Comparison of ENCODE assay signal across 11 cellular contexts in the genomic region with DNA sequence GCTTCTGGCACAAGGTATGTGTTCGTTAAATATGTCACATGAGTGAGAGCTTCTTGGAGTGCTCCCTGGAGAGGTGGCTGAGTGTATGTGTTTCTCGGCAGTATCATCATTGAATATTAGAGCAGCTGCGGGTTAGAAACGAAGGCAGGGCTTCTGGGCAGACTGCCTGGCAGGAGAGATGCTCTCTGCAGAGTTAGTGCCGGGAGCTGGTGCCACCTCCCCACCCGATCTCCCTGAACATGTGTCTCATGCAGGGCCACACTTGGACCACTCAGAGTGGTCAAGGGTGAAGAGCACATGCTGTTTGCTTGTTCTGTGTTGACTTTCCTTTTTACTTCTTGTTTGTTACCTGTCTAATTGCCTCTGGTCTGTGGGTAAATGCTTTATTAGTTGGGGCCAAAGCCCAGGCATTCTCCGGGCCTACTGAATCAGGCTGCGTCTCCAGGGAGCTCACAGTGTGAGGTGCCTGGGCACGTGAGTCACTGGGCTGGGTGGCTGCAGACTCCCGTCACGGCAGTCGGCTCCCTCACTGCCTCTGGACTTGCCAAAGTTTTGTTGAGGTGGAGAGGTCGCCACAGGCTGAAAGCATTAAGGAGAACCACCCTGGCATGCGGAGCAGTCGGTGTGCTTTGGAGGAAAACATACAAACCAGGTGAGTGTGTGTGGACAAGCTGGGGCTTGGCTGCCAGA.
DNase-seq lines count a peak whose midpoint lies in the region; ATAC-seq, FAIRE-seq and TF ChIP-seq lines count a peak whose summit lies in the region.
"Had no signal": no experiment of that assay in that cellular context is flagged by ENCODE, and none has a peak within 500 bp of the region (broad histone marks: within the 10 kb centered on the region; RNA-seq: fewer than 3 reads in every experiment).

No MANE protein-coding gene starts in this region.

- no peak for TF ChIP-seq CTCF in GM12878 (IDR thresholded peaks at IDR 0.05 in 2 of 3, conservative IDR thresholded peaks at IDR 0.05 in 1 of 3; ENCODE audit: control insufficient read depth in 2 of 3, extremely low read depth in 1 of 3, insufficient read depth in 1 of 3, low read depth in 3 of 3, low read length in 3 of 3)

- H3K27me3 ChIP-seq in GM12878 (replicated peaks in 1 of 2; ENCODE audit: control insufficient read depth in 2 of 2, insufficient read depth in 2 of 2, low read length in 1 of 2): no peaks in the 10 kb centered on the region
- no peaks in the 10 kb centered on the region for H3K27me3 ChIP-seq in CD8-positive, alpha-beta memory T cell (ENCODE audit: insufficient read depth, low read length, poor library complexity, severe bottlenecking)

- CTCF ChIA-PET in GM12878 (lab: Yijun Ruan, JAX): interaction anchor here (1.1 to 2.6 kb wide), 3 partner anchors 9 to 29 kb away, joined by 4 to 9 read pairs (median 6); no protein-coding TSS in a partner anchor
- CTCF ChIA-PET in CD8-positive, alpha-beta memory T cell (lab: Charles Lee): no interaction called here
- CTCF ChIA-PET in activated CD8-positive, alpha-beta memory T cell treated with anti-CD3 and anti-CD28 coated beads, Interleukin-2, amount 10 ng/mL, durations not matched to agents 7 days and 5 days (lab: Charles Lee): no interaction called here

- H3K4me1 ChIP-seq in GM12878 (ENCODE audit: control insufficient read depth, insufficient read depth, low read length): no peaks in the 10 kb centered on the region
- no peaks in the 10 kb centered on the region for H3K4me1 ChIP-seq in CD8-positive, alpha-beta memory T cell (ENCODE audit: insufficient read depth, low read length)

- DNase-seq in Right ventricle myocardium inferior (ENCODE audit: missing footprints) (no peak), cardiac septum (ENCODE audit: low spot score) (no peak), GM12878 (ENCODE audit: low read depth, low spot score) (no peak), iris pigment epithelial cell (ENCODE audit: low read depth) (peak; percentile 6), COLO668 (lab: John Stamatoyannopoulos, UW; ENCODE audit: unreplicated experiment) (no peak), SW 1271 (lab: John Stamatoyannopoulos, UW) (no peak)
- no peak for DNase-seq in CD8-positive, alpha-beta memory T cell
- DNase-seq in activated CD8-positive, alpha-beta memory T cell treated with anti-CD3 and anti-CD28 coated beads, Interleukin-2, amount 10 ng/mL, durations not matched to agents 7 days and 5 days: no peak
- DNase-seq: activated naive CD4-positive, alpha-beta T cell treated with anti-CD3 and anti-CD28 coated beads, Interleukin-2, amount 50 U/mL, for 16 hours; effector memory CD4-positive, alpha-beta T cell had no signal

- H3K4me1 Mint-ChIP-seq in CD8-positive, alpha-beta memory T cell: no peaks in the 10 kb centered on the region
- no peaks in the 10 kb centered on the region for H3K4me1 Mint-ChIP-seq in activated CD8-positive, alpha-beta memory T cell treated with anti-CD3 and anti-CD28 coated beads, Interleukin-2, amount 10 ng/mL, durations not matched to agents 7 days and 5 days

- H3K27ac ChIP-seq in GM12878 (ENCODE audit: control insufficient read depth, insufficient read depth): no peak overlapping the region
- H3K27ac ChIP-seq in CD8-positive, alpha-beta memory T cell (ENCODE audit: low read depth, low read length): no peak overlapping the region

- H3K27ac Mint-ChIP-seq in CD8-positive, alpha-beta memory T cell: peak overlapping the region in 1 of 8 donors; percentile 67
- no peak overlapping the region for H3K27ac Mint-ChIP-seq in activated CD8-positive, alpha-beta memory T cell treated with anti-CD3 and anti-CD28 coated beads, Interleukin-2, amount 10 ng/mL, durations not matched to agents 7 days and 5 days

- H3K9me3 ChIP-seq in GM12878 (replicated peaks; ENCODE audit: control insufficient read depth, insufficient read depth, low read length): no peaks in the 10 kb centered on the region; the same call in 2 of the 3 replicates
- H3K9me3 ChIP-seq in CD8-positive, alpha-beta memory T cell (ENCODE audit: low read length): no peaks in the 10 kb centered on the region

- H3K27me3 Mint-ChIP-seq in CD8-positive, alpha-beta memory T cell: peaks cover 2 to 7% of the 10 kb centered on the region in 2 donors
- H3K27me3 Mint-ChIP-seq in activated CD8-positive, alpha-beta memory T cell treated with anti-CD3 and anti-CD28 coated beads, Interleukin-2, amount 10 ng/mL, durations not matched to agents 7 days and 5 days: peaks cover 2% of the 10 kb centered on the region

- no peak overlapping the region for H3K4me3 ChIP-seq in GM12878
- no peak overlapping the region for H3K4me3 ChIP-seq in CD8-positive, alpha-beta memory T cell (ENCODE audit: low read length)
- H3K4me3 ChIP-seq: smooth muscle cell had no signal

- no peak overlapping the region for H3K9ac ChIP-seq in GM12878 (ENCODE audit: control insufficient read depth, insufficient read depth, low read length)

- H3K4me2 ChIP-seq in GM12878 (ENCODE audit: control insufficient read depth, insufficient read depth): no peak overlapping the region
- H3K4me2 ChIP-seq: smooth muscle cell had no signal

- BruUV-seq in GM12878 (replicated peaks; lab: Mats Ljungman, UMichigan): no TSS peak

- peaks cover 0 to 3% (median 0%) of the 10 kb centered on the region in 5 donors for H3K9me3 Mint-ChIP-seq in CD8-positive, alpha-beta memory T cell
- H3K9me3 Mint-ChIP-seq in activated CD8-positive, alpha-beta memory T cell treated with anti-CD3 and anti-CD28 coated beads, Interleukin-2, amount 10 ng/mL, durations not matched to agents 7 days and 5 days (ENCODE audit: low read depth): no peaks in the 10 kb centered on the region

- ATAC-seq in Right ventricle myocardium inferior (peak; percentile 43), GM12878 (peak; percentile 34; the same call in 2 of the 3 replicates)
- ATAC-seq in activated CD8-positive, alpha-beta memory T cell treated with anti-CD3 and anti-CD28 coated beads, Interleukin-2, amount 10 ng/mL, durations not matched to agents 7 days and 5 days: no peak

- TF ChIP-seq RAD21 in GM12878 (IDR thresholded peaks at IDR 0.05; ENCODE audit: insufficient read depth, low read depth, low read length): no peak

- no peak overlapping the region; the same call in 1 of the 2 replicates for H2AFZ ChIP-seq in GM12878 (ENCODE audit: control insufficient read depth, low read depth, low read length)

- H4K20me1 ChIP-seq in GM12878 (ENCODE audit: control insufficient read depth, insufficient read depth): no peaks in the 10 kb centered on the region

- TF ChIP-seq POLR2A in GM12878 (IDR thresholded peaks at IDR 0.05; ENCODE audit: low read depth, low read length): no peak

- in situ Hi-C loops in GM12878 (cut with MboI): no loop called here

- no peaks in the 10 kb centered on the region for H3K36me3 Mint-ChIP-seq in CD8-positive, alpha-beta memory T cell
- H3K36me3 Mint-ChIP-seq in activated CD8-positive, alpha-beta memory T cell treated with anti-CD3 and anti-CD28 coated beads, Interleukin-2, amount 10 ng/mL, durations not matched to agents 7 days and 5 days: no peaks in the 10 kb centered on the region

- SMC1A ChIA-PET in GM12878 (lab: Charles Lee; ENCODE audit: uncharacterized antibody, unreplicated experiment): interaction anchor here (0.7 to 2.5 kb wide), 6 partner anchors 11 to 38 kb away, joined by 3 to 7 read pairs (median 3); no protein-coding TSS in a partner anchor

- 50% methylated on average over 15 of the region's 15 CpGs for WGBS in GM12878 (ENCODE audit: insufficient coverage, insufficient replicate concordance, low lambda C conversion rate, missing lambda C conversion rate)

- POLR2A ChIA-PET in GM12878 (lab: Charles Lee): interaction anchor here (0.8 kb wide), 1 partner anchor 15 kb away, joined by 3 read pairs; no protein-coding TSS in a partner anchor
- POLR2A ChIA-PET in CD8-positive, alpha-beta memory T cell (lab: Charles Lee): no interaction called here

- no peaks in the 10 kb centered on the region for H3K79me2 ChIP-seq in GM12878 (ENCODE audit: control insufficient read depth, insufficient read depth, low read length)

- H3K4me3 Mint-ChIP-seq in CD8-positive, alpha-beta memory T cell: no peak overlapping the region
- H3K4me3 Mint-ChIP-seq in activated CD8-positive, alpha-beta memory T cell treated with anti-CD3 and anti-CD28 coated beads, Interleukin-2, amount 10 ng/mL, durations not matched to agents 7 days and 5 days: no peak overlapping the region

- TF ChIP-seq EP300 in GM12878 (IDR thresholded peaks at IDR 0.05; ENCODE audit: borderline replicate concordance in 1 of 2, control insufficient read depth in 1 of 2, low read depth in 2 of 2, low read length in 2 of 2): no peak

- FAIRE-seq in GM12878 (lab: Jason Lieb, UNC): no peak

- intact Hi-C loops in Right ventricle myocardium inferior (cut with DNase I): loop anchor here (5.0 kb wide), 1 partner anchor 62 kb away; no protein-coding TSS in a partner anchor
- intact Hi-C loops in cardiac septum (cut with DNase I): no loop called here
- intact Hi-C loops in GM12878 (cut with micrococcal nuclease; ENCODE audit: unreplicated experiment): no loop called here

- no peaks in the 10 kb centered on the region; a peak in 1 of 4 replicates for H3K36me3 ChIP-seq in GM12878 (ENCODE audit: control insufficient read depth in 2 of 2, insufficient read depth in 2 of 2, low read length in 1 of 2)
- H3K36me3 ChIP-seq in CD8-positive, alpha-beta memory T cell (ENCODE audit: insufficient read depth, low read length): no peaks in the 10 kb centered on the region

- RAD21 ChIA-PET in GM12878 (lab: Charles Lee; ENCODE audit: unreplicated experiment): interaction anchor here (1.0 to 1.2 kb wide), 2 partner anchors 28 to 242 kb away, joined by 3 read pairs; no protein-coding TSS in a partner anchor

TF ChIP-seq in GM12878, 131 proteins besides CTCF, POLR2A, EP300 and RAD21:
- peak in 1 of 2 experiments; percentile 39; a peak in 1 of 4 replicates for TF ChIP-seq BHLHE40 (IDR thresholded peaks at IDR 0.05; ENCODE audit: borderline replicate concordance in 1 of 2, low read depth in 2 of 2, low read length in 1 of 2)
- TF ChIP-seq, protein P1, sequence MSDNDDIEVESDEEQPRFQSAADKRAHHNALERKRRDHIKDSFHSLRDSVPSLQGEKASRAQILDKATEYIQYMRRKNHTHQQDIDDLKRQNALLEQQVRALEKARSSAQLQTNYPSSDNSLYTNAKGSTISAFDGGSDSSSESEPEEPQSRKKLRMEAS (IDR thresholded peaks at IDR 0.05; ENCODE audit: low read depth, low read length): no peak
